In genomic region chr17:44331249-44331760, GRCh38 we compare ENCODE assay signal across 8 cellular contexts. TPM values are rescaled to one million over a fixed set of nuclear protein-coding genes. Genes with fewer than 3 reads are reported as not detected.
DNase-seq lines count a peak whose midpoint lies in the region; ATAC-seq and TF ChIP-seq lines count a peak whose summit lies in the region.

No MANE protein-coding gene starts in this region.

- peak; percentile 69 for TF ChIP-seq CTCF in HL-60 (IDR thresholded peaks at IDR 0.05; ENCODE audit: insufficient read depth, low read length)

- H3K27ac Mint-ChIP-seq in activated CD4-positive, alpha-beta memory T cell treated with anti-CD3 and anti-CD28 coated beads, Interleukin-2, amount 10 ng/mL, durations not matched to agents 7 days and 5 days, result peak overlapping the region; percentile 32

- H3K27ac ChIP-seq in HL-60 (replicated peaks), result peak overlapping the region; percentile 45

- no peaks in the 10 kb centered on the region for H3K27me3 ChIP-seq in HL-60 (ENCODE audit: insufficient read depth, poor library complexity, severe bottlenecking)

- H3K9me3 Mint-ChIP-seq in activated CD4-positive, alpha-beta memory T cell treated with anti-CD3 and anti-CD28 coated beads, Interleukin-2, amount 10 ng/mL, durations not matched to agents 7 days and 5 days, result no peaks in the 10 kb centered on the region

- CTCF ChIA-PET in activated CD4-positive, alpha-beta memory T cell treated with anti-CD3 and anti-CD28 coated beads, Interleukin-2, amount 10 ng/mL, durations not matched to agents 7 days and 5 days (lab: Charles Lee), result interaction anchor here (0.6 to 8.1 kb wide), 20 partner anchors 9 to 163 kb away, joined by 3 to 65 read pairs (median 4); partner anchors contain the start of genes FAM171A2, GRN and TMUB2

- H3K36me3 Mint-ChIP-seq in activated CD4-positive, alpha-beta memory T cell treated with anti-CD3 and anti-CD28 coated beads, Interleukin-2, amount 10 ng/mL, durations not matched to agents 7 days and 5 days (ENCODE audit: low read depth), result no peaks in the 10 kb centered on the region

- POLR2A ChIA-PET in activated CD4-positive, alpha-beta memory T cell treated with anti-CD3 and anti-CD28 coated beads, Interleukin-2, amount 10 ng/mL, durations not matched to agents 7 days and 5 days (lab: Charles Lee), result interaction anchor here (0.8 to 2.0 kb wide), 9 partner anchors 14 to 145 kb away, joined by 3 to 9 read pairs (median 5); partner anchors contain the start of gene GRN

- DNase-seq in CD1c-positive myeloid dendritic cell (ENCODE audit: extremely low spot score), result peak; percentile 94
- peak in 1 of 2 experiments; percentile 86 for DNase-seq in HL-60 (ENCODE audit: low read depth in 1 of 2, low spot score in 1 of 2)
- DNase-seq in NCI-H774 (lab: John Stamatoyannopoulos, UW), result peak; percentile 82
- DNase-seq in activated CD4-positive, alpha-beta memory T cell treated with anti-CD3 and anti-CD28 coated beads, Interleukin-2, amount 10 ng/mL, durations not matched to agents 7 days and 5 days, result peak; percentile 74
- peak; percentile 68 for DNase-seq in effector CD4-positive, alpha-beta T cell
- peak; percentile 93 for DNase-seq in medulla oblongata (ENCODE audit: extremely low spot score)
- peak; percentile 77 for DNase-seq in stimulated activated naive CD8-positive, alpha-beta T cell treated with anti-CD3 and anti-CD28 coated beads, Interleukin-15, Interleukin-2, amounts not matched to agents 100 U/mL and 50 U/mL, for 24 hours

- H3K27me3 Mint-ChIP-seq in activated CD4-positive, alpha-beta memory T cell treated with anti-CD3 and anti-CD28 coated beads, Interleukin-2, amount 10 ng/mL, durations not matched to agents 7 days and 5 days, result peaks cover 2% of the 10 kb centered on the region

- no peak overlapping the region for H3K4me3 Mint-ChIP-seq in activated CD4-positive, alpha-beta memory T cell treated with anti-CD3 and anti-CD28 coated beads, Interleukin-2, amount 10 ng/mL, durations not matched to agents 7 days and 5 days

- H3K4me3 ChIP-seq in HL-60 (replicated peaks; ENCODE audit: insufficient read depth, low read length), result no peak overlapping the region

- peak; percentile 34 for ATAC-seq in stimulated activated naive CD8-positive, alpha-beta T cell treated with anti-CD3 and anti-CD28 coated beads, Interleukin-15, Interleukin-2, amounts not matched to agents 100 U/mL and 50 U/mL, for 24 hours
- no peak for ATAC-seq in HG03039 (IDR thresholded peaks at IDR 0.05; ENCODE audit: unreplicated experiment)

- H3K4me1 Mint-ChIP-seq in activated CD4-positive, alpha-beta memory T cell treated with anti-CD3 and anti-CD28 coated beads, Interleukin-2, amount 10 ng/mL, durations not matched to agents 7 days and 5 days, result peaks cover 16% of the 10 kb centered on the region

RNA-seq across cellular contexts. Expression of gene SLC25A39, which starts 6.7 kb away (rescaled TPM):
- 10 to 100 TPM; 72.6 to 77.0 TPM for total RNA-seq in activated CD4-positive, alpha-beta memory T cell treated with anti-CD3 and anti-CD28 coated beads, Interleukin-2, amount 10 ng/mL, durations not matched to agents 7 days and 5 days

RNA-seq across cellular contexts. Expression of gene GRN, which starts 13.8 kb away (rescaled TPM):
- total RNA-seq in activated CD4-positive, alpha-beta memory T cell treated with anti-CD3 and anti-CD28 coated beads, Interleukin-2, amount 10 ng/mL, durations not matched to agents 7 days and 5 days, result 10 to 100 TPM; 87.8 to 98.4 TPM

RNA-seq across cellular contexts. Expression of gene RUNDC3A, which starts 22.9 kb away (rescaled TPM):
- total RNA-seq in activated CD4-positive, alpha-beta memory T cell treated with anti-CD3 and anti-CD28 coated beads, Interleukin-2, amount 10 ng/mL, durations not matched to agents 7 days and 5 days, result under 1 TPM in 1 of 2 experiments, not detected in 1; 0.28 TPM

RNA-seq across cellular contexts. Expression of gene FAM171A2, which starts 32.3 kb away (rescaled TPM):
- total RNA-seq in activated CD4-positive, alpha-beta memory T cell treated with anti-CD3 and anti-CD28 coated beads, Interleukin-2, amount 10 ng/mL, durations not matched to agents 7 days and 5 days, result under 1 TPM in 1 of 2 experiments, not detected in 1; 0.10 TPM

RNA-seq across cellular contexts. Expression of gene ITGA2B, which starts 58.1 kb away (rescaled TPM):
- under 1 TPM; 0.58 to 0.71 TPM for total RNA-seq in activated CD4-positive, alpha-beta memory T cell treated with anti-CD3 and anti-CD28 coated beads, Interleukin-2, amount 10 ng/mL, durations not matched to agents 7 days and 5 days
